ENCODE assay signal across 8 cellular contexts in the genomic region with DNA sequence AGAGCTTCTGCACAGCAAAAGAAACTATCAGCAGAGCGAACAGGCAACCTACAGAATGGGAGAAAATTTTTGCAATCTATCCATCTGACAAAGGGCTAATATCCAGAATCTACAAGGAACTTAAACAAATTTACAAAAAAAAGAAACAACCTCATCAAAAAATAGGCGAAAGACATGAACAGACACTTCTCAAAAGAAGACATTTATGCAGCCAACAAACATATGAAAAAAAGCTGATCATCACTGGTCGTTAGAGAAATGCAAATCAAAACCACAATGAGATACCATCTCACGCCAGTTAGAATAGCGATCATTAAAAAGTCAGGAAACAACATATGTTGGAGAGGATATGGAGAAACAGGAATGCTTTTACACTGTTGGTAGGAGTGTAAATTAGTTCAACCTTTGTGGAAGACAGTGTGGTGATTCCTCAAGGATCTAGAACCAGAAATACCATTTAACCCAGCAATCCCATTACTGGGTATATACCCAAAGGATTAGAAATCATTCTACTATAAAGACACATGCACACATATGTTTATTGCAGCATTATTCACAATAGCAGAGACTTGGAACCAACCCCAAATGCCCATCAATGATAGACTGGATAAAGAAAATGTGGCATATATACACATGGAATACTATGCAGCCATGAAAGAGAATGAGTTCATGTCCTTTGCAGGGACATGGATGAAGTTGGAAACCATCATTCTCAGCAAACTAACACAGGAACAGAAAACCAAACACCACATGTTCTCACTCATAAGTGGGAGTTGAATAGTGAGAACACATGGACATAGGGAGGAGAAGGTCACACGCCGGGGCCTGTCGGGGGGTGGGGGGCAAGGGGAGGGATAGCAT. TPM values are rescaled to one million over a fixed set of nuclear protein-coding genes. Genes with fewer than 3 reads are reported as not detected.
A peak's percentile ranks its signal among the peaks of the same experiment; 100 is the strongest.
DNase-seq lines count a peak whose midpoint lies in the region; ATAC-seq and TF ChIP-seq lines count a peak whose summit lies in the region.
"Not testable (repeated sequence)": the region's sequence is repeated elsewhere in the genome, so short reads cannot be mapped to it uniquely, and the experiment has no call there.
"Had no signal": no experiment of that assay in that cellular context is flagged by ENCODE, and none has a peak within 500 bp of the region (broad histone marks: within the 10 kb centered on the region; RNA-seq: fewer than 3 reads in every experiment).

No MANE protein-coding gene starts in this region.

- POLR2A ChIA-PET in HEK293 (lab: Yijun Ruan, JAX), result not testable (repeated sequence)
- POLR2A ChIA-PET in naive thymus-derived CD4-positive, alpha-beta T cell (lab: Charles Lee), result interaction anchor here (0.8 kb wide), 1 partner anchor 41 kb away, joined by 3 read pairs; no protein-coding TSS in a partner anchor

- not testable (repeated sequence) for H3K4me3 ChIP-seq in HEK293 (ENCODE audit: low read depth, low read length); naive thymus-derived CD4-positive, alpha-beta T cell (ENCODE audit: low read length)

- not testable (repeated sequence) for H3K4me1 ChIP-seq in HEK293 (ENCODE audit: control insufficient read depth, insufficient read depth, low read length); naive thymus-derived CD4-positive, alpha-beta T cell (ENCODE audit: control insufficient read depth in 2 of 2, insufficient read depth in 2 of 2, low read length in 2 of 2)

- not testable (repeated sequence) for H3K27me3 Mint-ChIP-seq in activated CD8-positive, alpha-beta memory T cell treated with anti-CD3 and anti-CD28 coated beads, Interleukin-2, amount 10 ng/mL, durations not matched to agents 7 days and 5 days; activated T-helper 17 cell treated with anti-CD3 and anti-CD28 coated beads, Interleukin-2, amount 50 U/mL, for 72 hours; central memory CD8-positive, alpha-beta T cell; naive thymus-derived CD4-positive, alpha-beta T cell

- not testable (repeated sequence) for H3K9me3 ChIP-seq in HEK293 (ENCODE audit: control insufficient read depth, insufficient read depth, low read depth, low read length); naive thymus-derived CD4-positive, alpha-beta T cell (ENCODE audit: control insufficient read depth in 2 of 3, low read length in 3 of 3)

- H3K27me3 ChIP-seq in naive thymus-derived CD4-positive, alpha-beta T cell (ENCODE audit: control insufficient read depth in 2 of 2, insufficient read depth in 2 of 2, low read length in 2 of 2), result not testable (repeated sequence)

- CTCF ChIA-PET in HEK293 (lab: Yijun Ruan, JAX), result interaction anchor here (0.6 kb wide), 1 partner anchor 20 kb away, joined by 5 read pairs; no protein-coding TSS in a partner anchor
- CTCF ChIA-PET in activated CD8-positive, alpha-beta memory T cell treated with anti-CD3 and anti-CD28 coated beads, Interleukin-2, amount 10 ng/mL, durations not matched to agents 7 days and 5 days (lab: Charles Lee), result interaction anchor here (0.7 kb wide), 1 partner anchor 29 kb away, joined by 3 read pairs; no protein-coding TSS in a partner anchor
- CTCF ChIA-PET in naive thymus-derived CD4-positive, alpha-beta T cell (lab: Charles Lee), result interaction anchor here (1.1 kb wide), 1 partner anchor 37 kb away, joined by 3 read pairs; no protein-coding TSS in a partner anchor

- H3K4me3 Mint-ChIP-seq in activated CD8-positive, alpha-beta memory T cell treated with anti-CD3 and anti-CD28 coated beads, Interleukin-2, amount 10 ng/mL, durations not matched to agents 7 days and 5 days; activated T-helper 17 cell treated with anti-CD3 and anti-CD28 coated beads, Interleukin-2, amount 50 U/mL, for 72 hours; central memory CD8-positive, alpha-beta T cell; stimulated activated effector memory CD8-positive, alpha-beta T cell treated with anti-CD3 and anti-CD28 coated beads, Interleukin-12 subunit alpha, Interleukin-12 subunit beta, amount 100 ng/mL, for 72 hours: not testable (repeated sequence)
- H3K4me3 Mint-ChIP-seq in naive thymus-derived CD4-positive, alpha-beta T cell, result peak overlapping the region in 2 of 10 donors; percentile 35 to 40

- H3K27ac ChIP-seq in HEK293 (ENCODE audit: extremely low read depth, low read depth, low read length); naive thymus-derived CD4-positive, alpha-beta T cell (ENCODE audit: low read depth, low read length): not testable (repeated sequence)

- H3K4me1 Mint-ChIP-seq in activated CD8-positive, alpha-beta memory T cell treated with anti-CD3 and anti-CD28 coated beads, Interleukin-2, amount 10 ng/mL, durations not matched to agents 7 days and 5 days, result peaks cover 23% of the 10 kb centered on the region
- H3K4me1 Mint-ChIP-seq in activated T-helper 17 cell treated with anti-CD3 and anti-CD28 coated beads, Interleukin-2, amount 50 U/mL, for 72 hours, result peaks cover 52% of the 10 kb centered on the region
- H3K4me1 Mint-ChIP-seq in central memory CD8-positive, alpha-beta T cell, result peaks cover 78% of the 10 kb centered on the region
- H3K4me1 Mint-ChIP-seq in naive thymus-derived CD4-positive, alpha-beta T cell, result peaks cover 27 to 72% (median 56%) of the 10 kb centered on the region in 7 donors
- peaks cover 77% of the 10 kb centered on the region for H3K4me1 Mint-ChIP-seq in stimulated activated effector memory CD8-positive, alpha-beta T cell treated with anti-CD3 and anti-CD28 coated beads, Interleukin-12 subunit alpha, Interleukin-12 subunit beta, amount 100 ng/mL, for 72 hours

- not testable (repeated sequence) for H3K36me3 ChIP-seq in HEK293 (ENCODE audit: control insufficient read depth in 2 of 2, insufficient read depth in 1 of 2, low read length in 2 of 2); naive thymus-derived CD4-positive, alpha-beta T cell (ENCODE audit: control insufficient read depth in 2 of 3, insufficient read depth in 3 of 3, low read length in 3 of 3)

- TF ChIP-seq CTCF in HEK293 (tag by site-specific recombination; IDR thresholded peaks at IDR 0.05), result not testable (repeated sequence)

- peaks cover 32% of the 10 kb centered on the region for H3K9me3 Mint-ChIP-seq in activated CD8-positive, alpha-beta memory T cell treated with anti-CD3 and anti-CD28 coated beads, Interleukin-2, amount 10 ng/mL, durations not matched to agents 7 days and 5 days (ENCODE audit: low read depth)
- peaks cover 15% of the 10 kb centered on the region for H3K9me3 Mint-ChIP-seq in activated T-helper 17 cell treated with anti-CD3 and anti-CD28 coated beads, Interleukin-2, amount 50 U/mL, for 72 hours
- H3K9me3 Mint-ChIP-seq in central memory CD8-positive, alpha-beta T cell, result not testable (repeated sequence)
- H3K9me3 Mint-ChIP-seq in naive thymus-derived CD4-positive, alpha-beta T cell, result peaks cover 0 to 51% (median 32%) of the 10 kb centered on the region in 11 donors
- peaks cover 11% of the 10 kb centered on the region for H3K9me3 Mint-ChIP-seq in stimulated activated effector memory CD8-positive, alpha-beta T cell treated with anti-CD3 and anti-CD28 coated beads, Interleukin-12 subunit alpha, Interleukin-12 subunit beta, amount 100 ng/mL, for 72 hours

- intact Hi-C loops in naive thymus-derived CD4-positive, alpha-beta T cell (cut with micrococcal nuclease), result loop anchor here in 1 of 2 donors (2.0 kb wide), 1 partner anchor 13 kb away; no protein-coding TSS in a partner anchor

- ATAC-seq in activated CD8-positive, alpha-beta memory T cell treated with anti-CD3 and anti-CD28 coated beads, Interleukin-2, amount 10 ng/mL, durations not matched to agents 7 days and 5 days; activated T-helper 17 cell treated with anti-CD3 and anti-CD28 coated beads, Interleukin-2, amount 50 U/mL, for 72 hours (replicated peaks); central memory CD8-positive, alpha-beta T cell (replicated peaks; ENCODE audit: extremely low read depth, poor library complexity, severe bottlenecking); naive thymus-derived CD4-positive, alpha-beta T cell; stimulated activated effector memory CD8-positive, alpha-beta T cell treated with anti-CD3 and anti-CD28 coated beads, Interleukin-12 subunit alpha, Interleukin-12 subunit beta, amount 100 ng/mL, for 72 hours: not testable (repeated sequence)

- H3K27ac Mint-ChIP-seq in activated CD8-positive, alpha-beta memory T cell treated with anti-CD3 and anti-CD28 coated beads, Interleukin-2, amount 10 ng/mL, durations not matched to agents 7 days and 5 days, result peak overlapping the region; percentile 56
- H3K27ac Mint-ChIP-seq in activated T-helper 17 cell treated with anti-CD3 and anti-CD28 coated beads, Interleukin-2, amount 50 U/mL, for 72 hours, result peak overlapping the region; percentile 15
- peak overlapping the region; percentile 32 for H3K27ac Mint-ChIP-seq in central memory CD8-positive, alpha-beta T cell (ENCODE audit: low read depth)
- peak overlapping the region in 6 of 9 donors; percentile 9 to 71 (median 38) for H3K27ac Mint-ChIP-seq in naive thymus-derived CD4-positive, alpha-beta T cell
- peak overlapping the region; percentile 55 for H3K27ac Mint-ChIP-seq in stimulated activated effector memory CD8-positive, alpha-beta T cell treated with anti-CD3 and anti-CD28 coated beads, Interleukin-12 subunit alpha, Interleukin-12 subunit beta, amount 100 ng/mL, for 72 hours

- peaks cover 83% of the 10 kb centered on the region for H3K36me3 Mint-ChIP-seq in activated CD8-positive, alpha-beta memory T cell treated with anti-CD3 and anti-CD28 coated beads, Interleukin-2, amount 10 ng/mL, durations not matched to agents 7 days and 5 days
- peaks cover 70% of the 10 kb centered on the region for H3K36me3 Mint-ChIP-seq in activated T-helper 17 cell treated with anti-CD3 and anti-CD28 coated beads, Interleukin-2, amount 50 U/mL, for 72 hours (ENCODE audit: low read depth)
- not testable (repeated sequence) for H3K36me3 Mint-ChIP-seq in central memory CD8-positive, alpha-beta T cell (ENCODE audit: insufficient read depth)
- peaks cover 11 to 59% (median 44%) of the 10 kb centered on the region in 5 donors for H3K36me3 Mint-ChIP-seq in naive thymus-derived CD4-positive, alpha-beta T cell
- peaks cover 96% of the 10 kb centered on the region for H3K36me3 Mint-ChIP-seq in stimulated activated effector memory CD8-positive, alpha-beta T cell treated with anti-CD3 and anti-CD28 coated beads, Interleukin-12 subunit alpha, Interleukin-12 subunit beta, amount 100 ng/mL, for 72 hours

- not testable (repeated sequence) for DNase-seq in activated CD8-positive, alpha-beta memory T cell treated with anti-CD3 and anti-CD28 coated beads, Interleukin-2, amount 10 ng/mL, durations not matched to agents 7 days and 5 days; central memory CD8-positive, alpha-beta T cell (ENCODE audit: low spot score in 2 of 2); stimulated activated effector memory CD8-positive, alpha-beta T cell treated with anti-CD3 and anti-CD28 coated beads, Interleukin-12 subunit alpha, Interleukin-12 subunit beta, amount 100 ng/mL, for 72 hours (ENCODE audit: low spot score in 2 of 2)
- peak in 1 of 9 donors; percentile 6 for DNase-seq in naive thymus-derived CD4-positive, alpha-beta T cell

RNA-seq across cellular contexts. Expression of a gene that starts 53.7 kb away (rescaled TPM):
- total RNA-seq in activated CD8-positive, alpha-beta memory T cell treated with anti-CD3 and anti-CD28 coated beads, Interleukin-2, amount 10 ng/mL, durations not matched to agents 7 days and 5 days, result 1 to 10 TPM; 1.7 to 1.9 TPM
- total RNA-seq in activated T-helper 17 cell treated with anti-CD3 and anti-CD28 coated beads, Interleukin-2, amount 50 U/mL, for 72 hours, result 1 to 10 TPM; 2.0 to 3.8 TPM
- 1 to 10 TPM in 2 of 5 experiments, under 1 TPM in 1, not detected in 2; 0.94 to 5.6 (median 2.3) TPM for total RNA-seq in naive thymus-derived CD4-positive, alpha-beta T cell
- not detected for polyA plus RNA-seq in naive thymus-derived CD4-positive, alpha-beta T cell
- total RNA-seq: A172 had no signal
- polyA plus RNA-seq: CD8-positive, alpha-beta memory T cell had no signal
